7 cellular contexts compared by ENCODE assay signal in the genomic region with DNA sequence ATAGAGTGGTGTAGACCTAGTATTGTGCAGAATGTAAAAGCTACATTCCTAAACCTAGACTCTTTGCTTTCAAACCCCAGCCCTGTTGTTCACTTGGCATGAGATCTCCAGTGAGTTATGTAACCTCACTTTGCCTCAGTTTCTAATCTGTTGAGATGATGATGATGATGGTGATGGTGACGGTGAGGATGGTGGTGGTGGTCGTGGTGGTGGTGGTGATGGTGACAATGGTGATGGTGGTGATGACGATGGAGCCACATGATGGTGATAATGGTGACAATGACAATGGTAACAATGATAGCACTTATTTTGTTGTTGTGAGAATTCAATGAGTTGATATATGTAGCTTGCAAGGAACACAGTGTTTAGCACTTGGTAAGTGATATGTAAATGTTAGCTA.
"Had no signal": no experiment of that assay in that cellular context is flagged by ENCODE, and none has a peak within 500 bp of the region (broad histone marks: within the 10 kb centered on the region; RNA-seq: fewer than 3 reads in every experiment).

No MANE protein-coding gene starts in this region.

- ATAC-seq: HCT116, K562 had no signal

- H3K9me3 ChIP-seq: HAP-1 had no signal

- H3K27ac ChIP-seq: GM23248 had no signal

- FAIRE-seq: K562 had no signal

- H3K36me3 ChIP-seq: HAP-1 had no signal

- H3K9ac ChIP-seq: GM23248 had no signal

- H2AFZ ChIP-seq: GM23248 had no signal

- DNase-seq: GM23248, H7, IMR-90, KG1 had no signal

- H3K4me3 ChIP-seq: GM23248, HAP-1, K562 had no signal

- H3K4me1 ChIP-seq: HAP-1 had no signal
